ENCODE assay signal across 12 cellular contexts in genomic region chr7:101201695-101202602, GRCh38. TPM values are rescaled to one million over a fixed set of nuclear protein-coding genes. Genes with fewer than 3 reads are reported as not detected.
A peak's percentile ranks its signal among the peaks of the same experiment; 100 is the strongest.
DNase-seq lines count a peak whose midpoint lies in the region; ATAC-seq and TF ChIP-seq lines count a peak whose summit lies in the region.
"Had no signal": no experiment of that assay in that cellular context is flagged by ENCODE, and none has a peak within 500 bp of the region (broad histone marks: within the 10 kb centered on the region; RNA-seq: fewer than 3 reads in every experiment).

No MANE protein-coding gene starts in this region.

- no peak for TF ChIP-seq CTCF in heart left ventricle (IDR thresholded peaks at IDR 0.05)
- TF ChIP-seq CTCF in right atrium auricular region (IDR thresholded peaks at IDR 0.05), result no peak
- TF ChIP-seq CTCF in upper lobe of right lung (IDR thresholded peaks at IDR 0.05), result no peak

- WGBS in heart left ventricle, 4 donors, result 8 to 12% (median 9%) methylated on average over 40 to 75 of the region's 75 CpGs

- H3K4me3 ChIP-seq in heart left ventricle (peak overlapping the region in 7 of 12 donors; percentile 7 to 28 (median 16)), right atrium auricular region (peak overlapping the region in 1 of 2 donors; percentile 13), upper lobe of right lung (no peak overlapping the region)
- H3K4me3 ChIP-seq: BLaER1, lung had no signal

- H3K36me3 ChIP-seq in heart left ventricle, result peaks cover 0 to 12% (median 0%) of the 10 kb centered on the region in 9 donors
- peaks cover 8% of the 10 kb centered on the region for H3K36me3 ChIP-seq in right atrium auricular region
- no peaks in the 10 kb centered on the region for H3K36me3 ChIP-seq in upper lobe of right lung

- DNase-seq in heart left ventricle (no peak), right atrium auricular region (ENCODE audit: low spot score) (no peak), islet precursor cell (peak; percentile 53), upper lobe of right lung (no peak), NK-92 (lab: John Stamatoyannopoulos, UW; ENCODE audit: unreplicated experiment) (no peak)
- DNase-seq: effector CD4-positive, alpha-beta T cell; NCI-H345 had no signal

- no peak for TF ChIP-seq POLR2A in heart left ventricle (IDR thresholded peaks at IDR 0.05)

- no peaks in the 10 kb centered on the region for H3K9me3 ChIP-seq in heart left ventricle
- H3K9me3 ChIP-seq in right atrium auricular region, result no peaks in the 10 kb centered on the region
- no peaks in the 10 kb centered on the region for H3K9me3 ChIP-seq in upper lobe of right lung
- H3K9me3 ChIP-seq: BLaER1, tibial nerve had no signal

- H3K4me1 ChIP-seq in heart left ventricle (peaks cover 0 to 13% (median 8%) of the 10 kb centered on the region in 12 donors), right atrium auricular region (peaks cover 0 to 9% of the 10 kb centered on the region in 2 donors), upper lobe of right lung (peaks cover 6% of the 10 kb centered on the region)

- H3K27ac ChIP-seq in heart left ventricle, result no peak overlapping the region
- no peak overlapping the region for H3K27ac ChIP-seq in right atrium auricular region
- no peak overlapping the region for H3K27ac ChIP-seq in upper lobe of right lung
- H3K27ac ChIP-seq: BLaER1, HL-60 had no signal

- ATAC-seq in heart left ventricle, result peak in 1 of 4 donors; percentile 40
- ATAC-seq in upper lobe of right lung, result peak; percentile 39
- no peak for ATAC-seq in GM21360 (IDR thresholded peaks at IDR 0.05; ENCODE audit: unreplicated experiment)

- intact Hi-C loops in heart left ventricle (cut with DNase I) (loop anchor here in 1 of 10 donors (5.0 kb wide), 1 partner anchor 75 kb away; no protein-coding TSS in a partner anchor), upper lobe of right lung (cut with DNase I) (no loop called here)

- peaks cover 16 to 65% (median 34%) of the 10 kb centered on the region in 9 donors for H3K27me3 ChIP-seq in heart left ventricle
- peaks cover 12 to 15% of the 10 kb centered on the region in 2 donors for H3K27me3 ChIP-seq in right atrium auricular region
- H3K27me3 ChIP-seq in upper lobe of right lung, result peaks cover 48% of the 10 kb centered on the region

RNA-seq across cellular contexts. Expression of gene MOGAT3, which starts 1.1 kb away (rescaled TPM):
- not detected for total RNA-seq in heart left ventricle
- not detected for polyA plus RNA-seq in heart left ventricle
- total RNA-seq in right atrium auricular region, result not detected
- total RNA-seq in upper lobe of right lung, result not detected
- total RNA-seq: lung, tibial nerve had no signal
- polyA plus RNA-seq: lung had no signal

RNA-seq across cellular contexts. Expression of gene PLOD3, which starts 15.4 kb away (rescaled TPM):
- total RNA-seq in heart left ventricle, result 10 to 100 TPM; 27.4 to 77.6 (median 42.0) TPM
- polyA plus RNA-seq in heart left ventricle, result 10 to 100 TPM; 22.2 to 55.2 TPM
- 10 to 100 TPM; 35.5 to 35.9 TPM for total RNA-seq in right atrium auricular region
- total RNA-seq in upper lobe of right lung, result 82.1 TPM

RNA-seq across cellular contexts. Expression of gene ZNHIT1, which starts 16.0 kb away (rescaled TPM):
- total RNA-seq in heart left ventricle, result 10 to 100 TPM; 47.0 to 88.1 (median 51.3) TPM
- polyA plus RNA-seq in heart left ventricle, result 100 to 1,000 TPM in 1 of 2 donors, 10 to 100 TPM in 1; 89.8 to 156 TPM
- 10 to 100 TPM; 65.3 to 69.6 TPM for total RNA-seq in right atrium auricular region
- 51.9 TPM for total RNA-seq in upper lobe of right lung

RNA-seq across cellular contexts. Expression of gene NAT16, which starts 21.9 kb away (rescaled TPM):
- under 1 TPM in 1 of 9 donors, not detected in 8; 0.23 TPM for total RNA-seq in heart left ventricle
- not detected for polyA plus RNA-seq in heart left ventricle
- not detected for total RNA-seq in right atrium auricular region
- total RNA-seq in upper lobe of right lung, result not detected
- total RNA-seq: lung, tibial nerve had no signal

RNA-seq across cellular contexts. Expression of gene CLDN15, which starts 35.7 kb away (rescaled TPM):
- total RNA-seq in heart left ventricle, result 10 to 100 TPM in 1 of 9 donors, 1 to 10 TPM in 8; 1.4 to 37.6 (median 2.2) TPM
- 1 to 10 TPM; 1.9 to 3.6 TPM for polyA plus RNA-seq in heart left ventricle
- 10 to 100 TPM; 16.5 to 50.2 TPM for total RNA-seq in right atrium auricular region
- total RNA-seq in upper lobe of right lung, result 17.7 TPM
